In the genomic region with DNA sequence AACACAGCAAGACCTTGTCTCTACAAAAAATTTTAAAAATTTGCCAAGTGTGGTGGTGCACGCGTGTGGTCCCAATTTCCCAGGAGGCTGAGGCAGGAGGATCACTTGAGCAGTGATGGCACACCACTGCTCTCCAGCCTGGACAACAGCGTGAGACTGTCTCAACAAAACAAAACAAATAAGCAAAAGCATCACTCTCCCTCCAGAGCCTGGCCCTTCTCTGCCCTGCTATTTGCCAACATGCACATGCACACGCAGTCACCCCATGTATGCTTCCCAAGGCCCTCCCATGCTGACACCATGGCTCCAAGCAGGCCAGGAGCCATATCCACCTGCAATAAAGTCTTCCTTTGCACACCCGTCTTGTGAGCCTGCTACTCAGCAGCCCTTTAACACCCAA, we compare ENCODE assay signal across 1 cellular context.
TF ChIP-seq lines count a peak whose summit lies in the region.

No MANE protein-coding gene starts in this region.

TF ChIP-seq in HepG2, 621 proteins besides CTCF, POLR2A, EP300 and RAD21:
- TF ChIP-seq HIVEP1 (CRISPR knock-in tag; IDR thresholded peaks at IDR 0.05) (0 out of 2 replicates have a peak, but pooled peaks have one; percentile 26), FOSL2 (CRISPR knock-in tag; IDR thresholded peaks at IDR 0.05) (no peak)
TF ChIP-seq in HepG2: peak in this region for 1.
